26 cellular contexts compared by ENCODE assay signal in the genomic region with DNA sequence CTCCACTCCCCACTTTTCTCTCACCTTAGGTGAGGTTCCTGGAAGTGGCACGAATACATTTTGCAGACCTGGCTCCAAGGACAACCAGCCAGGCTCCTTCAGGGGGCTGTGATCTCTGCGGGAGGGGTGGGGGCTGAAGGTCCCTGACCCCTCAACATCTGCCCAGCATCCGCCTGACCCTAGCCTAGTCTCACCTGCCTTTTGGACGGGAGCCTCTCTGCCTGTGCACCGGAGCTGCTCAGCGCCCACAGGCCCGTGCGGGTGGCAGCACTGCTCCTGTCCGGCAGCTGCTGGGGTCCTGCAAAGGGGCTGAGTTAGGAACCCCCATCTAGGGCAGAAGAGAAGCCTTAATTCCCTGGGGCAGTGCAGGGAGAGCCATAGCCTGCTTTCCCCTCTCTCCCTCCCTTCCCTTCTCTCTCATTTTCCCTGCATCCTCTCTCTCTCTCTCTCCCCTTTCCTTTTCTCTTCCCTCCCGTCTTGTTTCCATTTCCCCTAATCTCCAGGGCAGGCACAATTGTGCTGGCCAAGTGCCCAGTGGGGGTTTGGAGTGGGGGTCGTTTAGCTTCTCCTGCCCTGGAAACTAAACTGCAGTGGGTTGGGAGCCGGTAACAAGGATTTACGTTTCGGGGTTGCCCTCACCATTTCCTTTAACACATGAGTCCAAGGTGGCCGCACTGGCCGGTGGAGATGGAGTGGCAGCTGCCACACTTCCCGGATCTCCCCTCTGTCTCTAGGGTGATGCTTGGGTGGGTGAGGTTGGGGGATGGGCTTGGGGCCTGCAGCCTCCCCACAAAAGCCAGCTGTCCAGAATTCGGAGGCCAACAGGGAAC. TPM values are rescaled to one million over a fixed set of nuclear protein-coding genes. Genes with fewer than 3 reads are reported as not detected.
A peak's percentile ranks its signal among the peaks of the same experiment; 100 is the strongest.
DNase-seq lines count a peak whose midpoint lies in the region; ATAC-seq lines count a peak whose summit lies in the region.
"Had no signal": no experiment of that assay in that cellular context is flagged by ENCODE, and none has a peak within 500 bp of the region (broad histone marks: within the 10 kb centered on the region; RNA-seq: fewer than 3 reads in every experiment).

No MANE protein-coding gene starts in this region.

- peak overlapping the region; percentile 95 for H2BK12ac ChIP-seq in trophoblast cell (ENCODE audit: low read length)

- WGBS in trophoblast cell (ENCODE audit: extremely low coverage, insufficient coverage, insufficient read length), result no CpG with 5 or more reads among the region's 18 CpGs

- peak overlapping the region; percentile 98 for H2BK120ac ChIP-seq in trophoblast cell (ENCODE audit: insufficient read depth, low read length, poor library complexity)

- peak overlapping the region; percentile 67 for H3K4ac ChIP-seq in trophoblast cell (ENCODE audit: low read depth, low read length)

- no peak overlapping the region for H3K4me3 ChIP-seq in BLaER1 treated with 17β-estradiol and CSF1 and Interleukin-3, amounts not matched to agents 10 nM and 100 nM
- H3K4me3 ChIP-seq in NT2/D1 (ENCODE audit: insufficient read length, low read depth) (no peak overlapping the region), iPS-18c (ENCODE audit: insufficient read depth, low read depth, low read length) (0 out of 2 replicates have a peak overlapping the region, but pooled peaks have one; percentile 3), trophoblast cell (ENCODE audit: low read depth, low read length) (no peak overlapping the region)
- H3K4me3 ChIP-seq: A549, breast epithelium, lower lobe of right lung, ovary, stomach had no signal

- H3K4me2 ChIP-seq in BLaER1 treated with 17β-estradiol and CSF1 and Interleukin-3, amounts not matched to agents 10 nM and 100 nM, result peak overlapping the region; percentile 83 to 99 (median 96)
- peak overlapping the region; percentile 28 for H3K4me2 ChIP-seq in trophoblast cell (ENCODE audit: low read length)
- H3K4me2 ChIP-seq: A549 had no signal

- H3K9ac ChIP-seq in BLaER1 treated with 17β-estradiol and CSF1 and Interleukin-3, amounts not matched to agents 10 nM and 100 nM, result peak overlapping the region in 9 of 11 experiments; percentile 72 to 88 (median 81); a peak in 14 of 22 replicates
- H3K9ac ChIP-seq in NT2/D1 (ENCODE audit: insufficient read length, low read depth), result peak overlapping the region; percentile 26
- no peak overlapping the region for H3K9ac ChIP-seq in trophoblast cell (ENCODE audit: low read length)

- peak overlapping the region; percentile 90 for H3K14ac ChIP-seq in trophoblast cell (ENCODE audit: low read length)

- H3K23ac ChIP-seq in trophoblast cell (ENCODE audit: low read length), result no peak overlapping the region

- peak overlapping the region in 9 of 11 experiments; percentile 84 to 99 (median 98); a peak in 17 of 22 replicates for H3K27ac ChIP-seq in BLaER1 treated with 17β-estradiol and CSF1 and Interleukin-3, amounts not matched to agents 10 nM and 100 nM
- peak overlapping the region; percentile 95 for H3K27ac ChIP-seq in trophoblast cell (ENCODE audit: low read depth, low read length)
- H3K27ac ChIP-seq: A549, breast epithelium, HL-60, lower lobe of right lung, ovary had no signal

- peak overlapping the region; percentile 13 for H2AFZ ChIP-seq in trophoblast cell (ENCODE audit: insufficient read depth, low read length, poor library complexity)

- H3K79me1 ChIP-seq in trophoblast cell (ENCODE audit: low read length), result peaks cover 37% of the 10 kb centered on the region

- H3K79me2 ChIP-seq in trophoblast cell (ENCODE audit: control insufficient read depth, insufficient read depth, low read length, poor library complexity), result peaks cover 4% of the 10 kb centered on the region

- H2BK5ac ChIP-seq in trophoblast cell (ENCODE audit: low read depth, low read length, poor library complexity), result peak overlapping the region; percentile 91

- H3K36me3 ChIP-seq in BLaER1 treated with 17β-estradiol and CSF1 and Interleukin-3, amounts not matched to agents 10 nM and 100 nM, result no peaks in the 10 kb centered on the region
- H3K36me3 ChIP-seq in NT2/D1 (ENCODE audit: insufficient read depth, insufficient read length, low read length) (no peaks in the 10 kb centered on the region), trophoblast cell (ENCODE audit: control insufficient read depth in 1 of 2, insufficient read depth in 2 of 2, low read length in 2 of 2) (no peaks in the 10 kb centered on the region)
- H3K36me3 ChIP-seq: breast epithelium, lower lobe of right lung, ovary, stomach had no signal

- no peaks in the 10 kb centered on the region for H4K20me1 ChIP-seq in BLaER1 treated with 17β-estradiol and CSF1 and Interleukin-3, amounts not matched to agents 10 nM and 100 nM

- peak overlapping the region; percentile 79 for H3K18ac ChIP-seq in trophoblast cell (ENCODE audit: low read length)

- no peak for ATAC-seq in HG02678 (IDR thresholded peaks at IDR 0.05; ENCODE audit: unreplicated experiment)
- ATAC-seq: A549; activated CD4-positive, CD25-positive, alpha-beta regulatory T cell treated with anti-CD3 and anti-CD28 coated beads, Interleukin-2, amount 50 U/mL, for 24 hours; lower lobe of right lung; naive thymus-derived CD8-positive, alpha-beta T cell; Panc1 had no signal

- peak overlapping the region; percentile 89 for H4K91ac ChIP-seq in trophoblast cell (ENCODE audit: low read depth, low read length)

- H3K27me3 ChIP-seq in BLaER1 treated with 17β-estradiol and CSF1 and Interleukin-3, amounts not matched to agents 10 nM and 100 nM, result no peaks in the 10 kb centered on the region
- H3K27me3 ChIP-seq in NT2/D1 (ENCODE audit: insufficient read depth, insufficient read length) (peaks cover 2% of the 10 kb centered on the region), trophoblast cell (ENCODE audit: insufficient read depth, low read length) (no peaks in the 10 kb centered on the region)
- H3K27me3 ChIP-seq: ovary had no signal

- peak overlapping the region; percentile 93 for H2AK5ac ChIP-seq in trophoblast cell (ENCODE audit: low read length)

- peaks cover 93 to 100% (median 100%) of the 10 kb centered on the region in 10 experiments for H3K4me1 ChIP-seq in BLaER1 treated with 17β-estradiol and CSF1 and Interleukin-3, amounts not matched to agents 10 nM and 100 nM
- H3K4me1 ChIP-seq in NT2/D1 (ENCODE audit: insufficient read depth, insufficient read length) (peaks cover 20% of the 10 kb centered on the region), trophoblast cell (ENCODE audit: control insufficient read depth in 1 of 2, insufficient read depth in 2 of 2, low read length in 2 of 2) (peaks cover 32 to 36% of the 10 kb centered on the region in 2 experiments)
- H3K4me1 ChIP-seq: A549, breast epithelium had no signal

- H3K9me3 ChIP-seq in BLaER1 treated with 17β-estradiol and CSF1 and Interleukin-3, amounts not matched to agents 10 nM and 100 nM (replicated peaks in 1 of 11), result 0 out of 22 replicates have a peak, but pooled peaks cover 0 to 6% (median 0%) of the 10 kb centered on the region in 11 experiments
- no peaks in the 10 kb centered on the region for H3K9me3 ChIP-seq in NT2/D1 (ENCODE audit: insufficient read depth, low read length)
- no peaks in the 10 kb centered on the region for H3K9me3 ChIP-seq in iPS-18c (ENCODE audit: control insufficient read depth, insufficient read depth, low read length)
- H3K9me3 ChIP-seq in trophoblast cell (ENCODE audit: insufficient read depth, low read depth, low read length), result no peaks in the 10 kb centered on the region
- H3K9me3 ChIP-seq: A549, breast epithelium, lower lobe of right lung, ovary, stomach had no signal

- H4K8ac ChIP-seq in trophoblast cell (ENCODE audit: low read depth, low read length), result peak overlapping the region; percentile 74

- DNase-seq in NT2/D1 (ENCODE audit: low read depth, low spot score) (no peak), trophoblast cell (no peak), NCI-H187 treated with DMSO at 0.1 percent for 48 hours (lab: John Stamatoyannopoulos, UW) (no peak), kidney tubule cell (ENCODE audit: low spot score) (no peak), MV-4-11 (lab: John Stamatoyannopoulos, UW) (no peak)
- DNase-seq: activated CD4-positive, alpha-beta T cell treated with anti-CD3 and anti-CD28 coated beads, Interleukin-2, amount 50 U/mL, for 48 hours; anterior cingulate cortex; CD4-positive, alpha-beta T cell; DND-41; effector CD4-positive, alpha-beta T cell; lower lobe of right lung; NCI-H1436; NCI-H226; ovary; Right ventricle myocardium superior; stimulated activated CD8-positive, alpha-beta memory T cell treated with anti-CD3 and anti-CD28 coated beads, Interleukin-4, amount 100 ng/mL, for 48 hours; stomach had no signal

- H4K12ac ChIP-seq in trophoblast cell (ENCODE audit: low read depth, low read length), result peak overlapping the region; percentile 23

RNA-seq across cellular contexts. Expression of a gene that starts 54.1 kb away (rescaled TPM):
- polyA plus RNA-seq in trophoblast cell (2013), result not detected in 2 replicates
- polyA plus RNA-seq: naive thymus-derived CD8-positive, alpha-beta T cell; stomach had no signal
